11 cellular contexts compared by ENCODE assay signal in genomic region chr1:56852478-56852877, GRCh38. TPM values are rescaled to one million over a fixed set of nuclear protein-coding genes. Genes with fewer than 3 reads are reported as not detected.
"Had no signal": no experiment of that assay in that cellular context is flagged by ENCODE, and none has a peak within 500 bp of the region (broad histone marks: within the 10 kb centered on the region; RNA-seq: fewer than 3 reads in every experiment).

No MANE protein-coding gene starts in this region.

- H3K36me3 ChIP-seq: HAP-1 had no signal

- H3K9ac ChIP-seq: GM23248 had no signal

- H3K27ac Mint-ChIP-seq: HFFc6 had no signal

- H3K9me3 ChIP-seq: HAP-1 had no signal

- H3K9me3 Mint-ChIP-seq: HFFc6 had no signal

- H3K27ac ChIP-seq: GM23248, HL-60 had no signal

- DNase-seq: GM23248, GOT3, H7, HFFc6, IMR-90 had no signal

- H2AFZ ChIP-seq: GM23248 had no signal

- H3K4me1 ChIP-seq: HAP-1 had no signal

- H3K4me3 ChIP-seq: GM23248, HAP-1, K562 had no signal

- H3K4me3 Mint-ChIP-seq: HFFc6 had no signal

- ATAC-seq: HCT116, K562 had no signal

RNA-seq across cellular contexts. Expression of gene C8A, which starts 2.1 kb away (rescaled TPM):
- total RNA-seq: GM23248, H4, H7, HFFc6, HT1080, IMR-90 had no signal
- polyA plus RNA-seq: GM23248, IMR-90, K562 had no signal

RNA-seq across cellular contexts. Expression of gene FYB2, which starts 33.3 kb away (rescaled TPM):
- total RNA-seq: GM23248, H4, H7, HT1080, K562 had no signal
- polyA plus RNA-seq: GM23248, IMR-90, K562 had no signal
